In the genomic region with DNA sequence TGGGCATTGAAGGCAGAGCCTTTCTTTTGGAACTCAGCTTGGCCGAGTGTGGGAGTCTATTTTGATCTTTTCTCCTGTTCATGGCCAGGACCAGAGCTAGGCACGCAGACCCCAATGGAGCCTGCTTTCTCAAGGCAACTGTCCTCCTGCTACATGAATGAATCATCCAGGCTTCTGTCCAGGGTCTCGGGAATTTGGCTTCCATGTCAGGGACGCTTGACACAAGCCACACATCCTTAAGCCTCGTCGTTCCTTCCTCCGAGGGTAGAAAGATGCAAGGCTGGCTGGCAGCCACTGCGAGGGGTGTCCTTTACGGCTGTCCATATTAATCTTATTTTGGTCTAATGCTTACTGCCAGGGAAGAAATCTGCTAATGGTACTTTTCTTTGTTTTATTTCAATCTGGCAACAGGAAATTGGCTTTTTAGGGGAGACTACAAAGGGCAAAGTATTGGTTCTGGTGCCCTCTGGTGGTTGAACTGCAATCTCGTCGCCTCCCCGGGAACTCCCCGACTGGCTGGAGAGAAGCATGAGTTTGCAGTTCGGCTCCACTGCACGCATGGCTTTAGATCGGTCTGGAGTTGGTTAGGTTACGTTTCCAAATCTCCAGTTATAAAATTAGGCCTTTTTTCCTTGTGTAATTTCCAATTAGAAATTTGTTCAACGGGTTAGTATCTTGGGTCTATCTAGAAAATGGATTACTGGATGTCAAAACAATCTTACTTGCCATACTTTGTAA, we compare ENCODE assay signal across 8 cellular contexts.
DNase-seq lines count a peak whose midpoint lies in the region; ATAC-seq and TF ChIP-seq lines count a peak whose summit lies in the region.

No MANE protein-coding gene starts in this region.

- no peaks in the 10 kb centered on the region for H4K20me1 ChIP-seq in GM23338 (replicated peaks; ENCODE audit: insufficient read depth)

- TF ChIP-seq EP300 in upper lobe of left lung (IDR thresholded peaks at IDR 0.05): no peak

- TF ChIP-seq POLR2A in upper lobe of left lung (IDR thresholded peaks at IDR 0.05): no peak

- H3K4me1 Mint-ChIP-seq in GM23338 (peaks cover 29% of the 10 kb centered on the region), glutamatergic neuron (ENCODE audit: low read depth, unreplicated experiment) (peaks cover 23% of the 10 kb centered on the region), progenitor cell of endocrine pancreas (ENCODE audit: low read depth) (peaks cover 26% of the 10 kb centered on the region)
- peaks cover 8% of the 10 kb centered on the region for H3K4me1 Mint-ChIP-seq in activated naive CD4-positive, alpha-beta T cell treated with anti-CD3 and anti-CD28 coated beads, Interleukin-2, amount 50 U/mL, for 24 hours

- no peaks in the 10 kb centered on the region for H3K9me3 ChIP-seq in upper lobe of left lung

- H3K27me3 ChIP-seq in GM23338 (ENCODE audit: insufficient read depth): no peaks in the 10 kb centered on the region
- H3K27me3 ChIP-seq in upper lobe of left lung: no peaks in the 10 kb centered on the region

- H3K27ac Mint-ChIP-seq in GM23338 (peak overlapping the region; percentile 80), glutamatergic neuron (ENCODE audit: unreplicated experiment) (no peak overlapping the region), progenitor cell of endocrine pancreas (no peak overlapping the region)
- peak overlapping the region; percentile 25 for H3K27ac Mint-ChIP-seq in activated naive CD4-positive, alpha-beta T cell treated with anti-CD3 and anti-CD28 coated beads, Interleukin-2, amount 50 U/mL, for 24 hours

- ATAC-seq in GM23338 (peak; percentile 88), SK-N-SH treated with all-trans-retinoic acid at 6 μM for 48 hours (peak; percentile 96), upper lobe of left lung (ENCODE audit: low FRiP score in 2 of 2) (peak; percentile 77 to 86)

- no peak overlapping the region for H3K27ac ChIP-seq in GM23338 (ENCODE audit: low read depth)
- no peak overlapping the region for H3K27ac ChIP-seq in upper lobe of left lung

- H3K27me3 Mint-ChIP-seq in GM23338 (ENCODE audit: insufficient read depth, low read depth, poor library complexity): peaks cover 11% of the 10 kb centered on the region
- peaks cover 8% of the 10 kb centered on the region for H3K27me3 Mint-ChIP-seq in activated naive CD4-positive, alpha-beta T cell treated with anti-CD3 and anti-CD28 coated beads, Interleukin-2, amount 50 U/mL, for 24 hours
- H3K27me3 Mint-ChIP-seq in glutamatergic neuron (ENCODE audit: unreplicated experiment): peaks cover 1% of the 10 kb centered on the region
- H3K27me3 Mint-ChIP-seq in progenitor cell of endocrine pancreas: peaks cover 62% of the 10 kb centered on the region

- DNase-seq in DMS 273 (lab: John Stamatoyannopoulos, UW; ENCODE audit: unreplicated experiment): peak; percentile 89
- DNase-seq in GM23338 (ENCODE audit: low spot score): peak; percentile 88
- DNase-seq in NAMALWA (ENCODE audit: low spot score): peak; percentile 92
- peak; percentile 78 for DNase-seq in glutamatergic neuron
- peak; percentile 62 for DNase-seq in progenitor cell of endocrine pancreas (ENCODE audit: low spot score, unreplicated experiment)
- peak in 1 of 2 donors; percentile 64 for DNase-seq in upper lobe of left lung

- H3K9me3 Mint-ChIP-seq in GM23338 (no peaks in the 10 kb centered on the region), glutamatergic neuron (ENCODE audit: unreplicated experiment) (peaks cover 3% of the 10 kb centered on the region), progenitor cell of endocrine pancreas (ENCODE audit: low read depth) (no peaks in the 10 kb centered on the region)
- no peaks in the 10 kb centered on the region for H3K9me3 Mint-ChIP-seq in activated naive CD4-positive, alpha-beta T cell treated with anti-CD3 and anti-CD28 coated beads, Interleukin-2, amount 50 U/mL, for 24 hours

- H3K36me3 Mint-ChIP-seq in GM23338 (ENCODE audit: low read depth) (no peaks in the 10 kb centered on the region), glutamatergic neuron (ENCODE audit: unreplicated experiment) (peaks cover 3% of the 10 kb centered on the region), progenitor cell of endocrine pancreas (ENCODE audit: insufficient read depth) (no peaks in the 10 kb centered on the region)
- H3K36me3 Mint-ChIP-seq in activated naive CD4-positive, alpha-beta T cell treated with anti-CD3 and anti-CD28 coated beads, Interleukin-2, amount 50 U/mL, for 24 hours: no peaks in the 10 kb centered on the region

- WGBS in upper lobe of left lung, 2 donors: 30 to 34% methylated on average over 18 of the region's 18 CpGs

- H3K36me3 ChIP-seq in GM23338 (ENCODE audit: insufficient read depth) (no peaks in the 10 kb centered on the region), upper lobe of left lung (no peaks in the 10 kb centered on the region)

- peak; percentile 86 to 94 for TF ChIP-seq CTCF in GM23338 (conservative IDR thresholded peaks at IDR 0.05; ENCODE audit: low read depth in 2 of 2)
- TF ChIP-seq CTCF in glutamatergic neuron (IDR thresholded peaks at IDR 0.05; ENCODE audit: partially characterized antibody, unreplicated experiment): peak; percentile 90
- peak; percentile 90 for TF ChIP-seq CTCF in progenitor cell of endocrine pancreas (IDR thresholded peaks at IDR 0.05; ENCODE audit: unreplicated experiment)
- TF ChIP-seq CTCF in upper lobe of left lung (IDR thresholded peaks at IDR 0.05): peak; percentile 55 to 82 (median 74)

- H3K4me2 ChIP-seq in GM23338: no peak overlapping the region

- H3K4me1 ChIP-seq in GM23338 (ENCODE audit: insufficient read depth) (0 out of 2 replicates have a peak, but pooled peaks cover 3% of the 10 kb centered on the region), upper lobe of left lung (peaks cover 0 to 5% (median 0%) of the 10 kb centered on the region in 4 donors)

- no peaks in the 10 kb centered on the region for H3K9me2 ChIP-seq in GM23338 (ENCODE audit: insufficient read depth)

- peak overlapping the region; percentile 84 for H2AFZ ChIP-seq in GM23338

- H3K4me3 Mint-ChIP-seq in GM23338: no peak overlapping the region
- peak overlapping the region; percentile 43 for H3K4me3 Mint-ChIP-seq in activated naive CD4-positive, alpha-beta T cell treated with anti-CD3 and anti-CD28 coated beads, Interleukin-2, amount 50 U/mL, for 24 hours
- no peak overlapping the region for H3K4me3 Mint-ChIP-seq in glutamatergic neuron (ENCODE audit: unreplicated experiment)
- no peak overlapping the region for H3K4me3 Mint-ChIP-seq in progenitor cell of endocrine pancreas (ENCODE audit: low read depth)

- H3K79me2 ChIP-seq in GM23338 (replicated peaks; ENCODE audit: insufficient read depth): no peaks in the 10 kb centered on the region

- H3F3A ChIP-seq in GM23338 (replicated peaks; ENCODE audit: low read depth): no peaks in the 10 kb centered on the region

- H3K4me3 ChIP-seq in GM23338 (no peak overlapping the region), upper lobe of left lung (no peak overlapping the region)

TF ChIP-seq in GM23338, 12 proteins besides CTCF, POLR2A, EP300 and RAD21 (continues in another document):
- TF ChIP-seq ZNF114 (CRISPR knock-in tag; IDR thresholded peaks at IDR 0.05): no peak
- TF ChIP-seq CREB1 (CRISPR knock-in tag; IDR thresholded peaks at IDR 0.05; ENCODE audit: low read depth): no peak

TF ChIP-seq in SK-N-SH treated with all-trans-retinoic acid at 6 μM for 48 hours, 23 proteins besides CTCF, POLR2A, EP300 and RAD21 (continues in another document):
- TF ChIP-seq ARNTL (CRISPR knock-in tag; IDR thresholded peaks at IDR 0.05; ENCODE audit: borderline replicate concordance, low read depth): no peak
- TF ChIP-seq, protein P1, sequence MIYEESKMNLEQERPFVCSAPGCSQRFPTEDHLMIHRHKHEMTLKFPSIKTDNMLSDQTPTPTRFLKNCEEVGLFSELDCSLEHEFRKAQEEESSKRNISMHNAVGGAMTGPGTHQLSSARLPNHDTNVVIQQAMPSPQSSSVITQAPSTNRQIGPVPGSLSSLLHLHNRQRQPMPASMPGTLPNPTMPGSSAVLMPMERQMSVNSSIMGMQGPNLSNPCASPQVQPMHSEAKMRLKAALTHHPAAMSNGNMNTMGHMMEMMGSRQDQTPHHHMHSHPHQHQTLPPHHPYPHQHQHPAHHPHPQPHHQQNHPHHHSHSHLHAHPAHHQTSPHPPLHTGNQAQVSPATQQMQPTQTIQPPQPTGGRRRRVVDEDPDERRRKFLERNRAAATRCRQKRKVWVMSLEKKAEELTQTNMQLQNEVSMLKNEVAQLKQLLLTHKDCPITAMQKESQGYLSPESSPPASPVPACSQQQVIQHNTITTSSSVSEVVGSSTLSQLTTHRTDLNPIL (CRISPR knock-in tag; IDR thresholded peaks at IDR 0.05; ENCODE audit: low read depth): no peak
- no peak for TF ChIP-seq ZNF70 (CRISPR knock-in tag; IDR thresholded peaks at IDR 0.05)
- TF ChIP-seq, protein P2, sequence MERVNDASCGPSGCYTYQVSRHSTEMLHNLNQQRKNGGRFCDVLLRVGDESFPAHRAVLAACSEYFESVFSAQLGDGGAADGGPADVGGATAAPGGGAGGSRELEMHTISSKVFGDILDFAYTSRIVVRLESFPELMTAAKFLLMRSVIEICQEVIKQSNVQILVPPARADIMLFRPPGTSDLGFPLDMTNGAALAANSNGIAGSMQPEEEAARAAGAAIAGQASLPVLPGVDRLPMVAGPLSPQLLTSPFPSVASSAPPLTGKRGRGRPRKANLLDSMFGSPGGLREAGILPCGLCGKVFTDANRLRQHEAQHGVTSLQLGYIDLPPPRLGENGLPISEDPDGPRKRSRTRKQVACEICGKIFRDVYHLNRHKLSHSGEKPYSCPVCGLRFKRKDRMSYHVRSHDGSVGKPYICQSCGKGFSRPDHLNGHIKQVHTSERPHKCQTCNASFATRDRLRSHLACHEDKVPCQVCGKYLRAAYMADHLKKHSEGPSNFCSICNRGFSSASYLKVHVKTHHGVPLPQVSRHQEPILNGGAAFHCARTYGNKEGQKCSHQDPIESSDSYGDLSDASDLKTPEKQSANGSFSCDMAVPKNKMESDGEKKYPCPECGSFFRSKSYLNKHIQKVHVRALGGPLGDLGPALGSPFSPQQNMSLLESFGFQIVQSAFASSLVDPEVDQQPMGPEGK (CRISPR knock-in tag; IDR thresholded peaks at IDR 0.05; ENCODE audit: borderline replicate concordance): no peak
- no peak for TF ChIP-seq BACH2 (CRISPR knock-in tag; IDR thresholded peaks at IDR 0.05; ENCODE audit: borderline replicate concordance)
- TF ChIP-seq ZNF565 (CRISPR knock-in tag; conservative IDR thresholded peaks at IDR 0.05; ENCODE audit: low read depth): no peak
- no peak for TF ChIP-seq GLIS3 (CRISPR knock-in tag; IDR thresholded peaks at IDR 0.05)
- TF ChIP-seq ISL1 (CRISPR knock-in tag; IDR thresholded peaks at IDR 0.05): no peak
- TF ChIP-seq RARB (CRISPR knock-in tag; IDR thresholded peaks at IDR 0.05): no peak
- no peak for TF ChIP-seq TOX (CRISPR knock-in tag; IDR thresholded peaks at IDR 0.05; ENCODE audit: borderline replicate concordance)
- no peak for TF ChIP-seq PPARA (CRISPR knock-in tag; IDR thresholded peaks at IDR 0.05; ENCODE audit: borderline replicate concordance)
- no peak for TF ChIP-seq ZC3H10 (CRISPR knock-in tag; IDR thresholded peaks at IDR 0.05)
- TF ChIP-seq ZFP30 (CRISPR knock-in tag; IDR thresholded peaks at IDR 0.05): no peak

Comparison
In these comparisons a context has a peak if more than half of its experiments do, and no peak if none do; other contexts are left out.
1. H3K27ac Mint-ChIP-seq: peak in GM23338 (single experiment) and activated naive CD4-positive, alpha-beta T cell treated with anti-CD3 and anti-CD28 coated beads, Interleukin-2, amount 50 U/mL, for 24 hours (single experiment); none in glutamatergic neuron (single experiment) and progenitor cell of endocrine pancreas (single experiment).
2. Peak in every context shown above with its lines, with median percentiles within 50 percentile points of each other: ATAC-seq and CTCF ChIP-seq.